In genomic region chr16:85522842-85523601, GRCh38 we compare ENCODE assay signal across 11 cellular contexts.
A peak's percentile ranks its signal among the peaks of the same experiment; 100 is the strongest.
DNase-seq lines count a peak whose midpoint lies in the region; ATAC-seq and TF ChIP-seq lines count a peak whose summit lies in the region.
"Had no signal": no experiment of that assay in that cellular context is flagged by ENCODE, and none has a peak within 500 bp of the region (broad histone marks: within the 10 kb centered on the region; RNA-seq: fewer than 3 reads in every experiment).

No MANE protein-coding gene starts in this region.

- H3K4me1 ChIP-seq in body of pancreas (peaks cover 53% of the 10 kb centered on the region), SK-N-SH (ENCODE audit: control insufficient read depth in 1 of 2, insufficient read depth in 2 of 2, low read depth in 1 of 2, low read length in 1 of 2) (peaks cover 0 to 45% of the 10 kb centered on the region in 2 experiments; a peak in 2 of 4 replicates)

- H3K27ac Mint-ChIP-seq in mesothelial cell of epicardium = peak overlapping the region; percentile 50

- peaks cover 67% of the 10 kb centered on the region for H3K4me1 Mint-ChIP-seq in mesothelial cell of epicardium

- no peaks in the 10 kb centered on the region for H3F3A ChIP-seq in SK-N-SH (replicated peaks; ENCODE audit: insufficient read depth)

- H3K36me3 ChIP-seq in body of pancreas (replicated peaks in 1 of 2; ENCODE audit: insufficient read depth in 1 of 2, low read depth in 2 of 2) = no peaks in the 10 kb centered on the region
- H3K36me3 ChIP-seq in SK-N-SH (replicated peaks in 1 of 2; ENCODE audit: control insufficient read depth in 1 of 2, insufficient read depth in 2 of 2, low read length in 1 of 2) = no peaks in the 10 kb centered on the region
- H3K36me3 ChIP-seq: neutrophil had no signal

- H3K9me3 Mint-ChIP-seq in mesothelial cell of epicardium = no peaks in the 10 kb centered on the region

- TF ChIP-seq POLR2A in body of pancreas (IDR thresholded peaks at IDR 0.05) = no peak

- no peak for TF ChIP-seq CTCF in C4-2B (conservative IDR thresholded peaks at IDR 0.05)
- no peak for TF ChIP-seq CTCF in body of pancreas (IDR thresholded peaks at IDR 0.05)
- no peak for TF ChIP-seq CTCF in mesothelial cell of epicardium (IDR thresholded peaks at IDR 0.05; ENCODE audit: unreplicated experiment)
- TF ChIP-seq CTCF in SK-N-SH (IDR thresholded peaks at IDR 0.05) = no peak

- H3K4me2 ChIP-seq in SK-N-SH = no peak overlapping the region

- TF ChIP-seq EP300 in SK-N-SH (IDR thresholded peaks at IDR 0.05; ENCODE audit: borderline replicate concordance in 1 of 2, low read depth in 1 of 2, low read length in 1 of 2) = no peak

- no peaks in the 10 kb centered on the region for H3K27me3 ChIP-seq in body of pancreas
- H3K27me3 ChIP-seq in SK-N-SH (ENCODE audit: insufficient read depth) = no peaks in the 10 kb centered on the region
- H3K27me3 ChIP-seq: neutrophil had no signal

- CTCF ChIA-PET in SK-N-SH (lab: Yijun Ruan, JAX) = interaction anchor here (1.3 to 2.1 kb wide), 4 partner anchors 30 to 154 kb away, joined by 3 to 4 read pairs (median 4); no protein-coding TSS in a partner anchor

- DNase-seq in HT1080 (ENCODE audit: low read depth) = peak; percentile 55
- DNase-seq in body of pancreas = peak in 2 of 4 donors; percentile 42 to 56
- no peak for DNase-seq in mesothelial cell of epicardium (ENCODE audit: low spot score in 2 of 2, unreplicated experiment in 2 of 2)
- no peak for DNase-seq in NOMO-1 treated with DMSO at 0.1 percent for 48 hours (lab: John Stamatoyannopoulos, UW; ENCODE audit: unreplicated experiment)
- no peak for DNase-seq in SK-N-SH
- DNase-seq in activated T-cell treated with anti-CD3 and anti-CD28 coated beads, Interleukin-2, amount 50 U/mL, for 1 hour = no peak
- DNase-seq in GF-D8 (lab: John Stamatoyannopoulos, UW) = no peak
- DNase-seq: GOT3, MM.1S had no signal

- H3K9ac ChIP-seq in SK-N-SH = no peak overlapping the region

- no peaks in the 10 kb centered on the region for H4K20me1 ChIP-seq in SK-N-SH (ENCODE audit: insufficient read depth)

- H3K36me3 Mint-ChIP-seq in mesothelial cell of epicardium = peaks cover 10% of the 10 kb centered on the region

- H3K27ac ChIP-seq in C4-2B = peak overlapping the region; percentile 93
- peak overlapping the region in 3 of 4 donors; percentile 20 to 31 (median 25) for H3K27ac ChIP-seq in body of pancreas
- no peak overlapping the region for H3K27ac ChIP-seq in SK-N-SH (ENCODE audit: low read depth in 2 of 2, low read length in 1 of 2)

- H2AFZ ChIP-seq in SK-N-SH (ENCODE audit: low read depth) = no peak overlapping the region

- WGBS in body of pancreas, 2 donors = 66 to 67% methylated on average over 13 of the region's 13 CpGs
- 92% methylated on average over 13 of the region's 13 CpGs for WGBS in SK-N-SH (ENCODE audit: low lambda C conversion rate)

- H3K4me3 ChIP-seq in body of pancreas (no peak overlapping the region), SK-N-SH (ENCODE audit: low read depth in 2 of 2, low read length in 1 of 2) (no peak overlapping the region)

- no peaks in the 10 kb centered on the region for H3K9me3 ChIP-seq in body of pancreas
- H3K9me3 ChIP-seq in SK-N-SH = no peaks in the 10 kb centered on the region
- H3K9me3 ChIP-seq: neutrophil had no signal

- no peak overlapping the region for H3K4me3 Mint-ChIP-seq in mesothelial cell of epicardium

- TF ChIP-seq RAD21 in SK-N-SH (IDR thresholded peaks at IDR 0.05; ENCODE audit: low read length) = no peak

- H3K9me2 ChIP-seq in SK-N-SH = no peaks in the 10 kb centered on the region

- no peaks in the 10 kb centered on the region for H3K79me2 ChIP-seq in SK-N-SH (ENCODE audit: insufficient read depth)

- POLR2A ChIA-PET in SK-N-SH (lab: Yijun Ruan, JAX) = no interaction called here

- ATAC-seq in body of pancreas = peak; percentile 13

- intact Hi-C loops in body of pancreas (cut with DNase I) = no loop called here

- no peaks in the 10 kb centered on the region for H3K27me3 Mint-ChIP-seq in mesothelial cell of epicardium (ENCODE audit: low read depth)

TF ChIP-seq in SK-N-SH, 30 proteins besides CTCF, POLR2A, EP300 and RAD21:
- TF ChIP-seq ZBTB33 (IDR thresholded peaks at IDR 0.05; ENCODE audit: borderline replicate concordance, low read depth) = no peak
- no peak for TF ChIP-seq NFIC (IDR thresholded peaks at IDR 0.05; ENCODE audit: borderline replicate concordance)
- no peak for TF ChIP-seq REST (IDR thresholded peaks at IDR 0.05; ENCODE audit: low read depth, low read length)
- no peak for TF ChIP-seq NRF1 (IDR thresholded peaks at IDR 0.05; ENCODE audit: low read depth, low read length)
- no peak for TF ChIP-seq SMC3 (IDR thresholded peaks at IDR 0.05; ENCODE audit: low read depth, low read length)
- no peak for TF ChIP-seq CHD2 (IDR thresholded peaks at IDR 0.05; ENCODE audit: low read length, partially characterized antibody)
- no peak for TF ChIP-seq RFX5 (IDR thresholded peaks at IDR 0.05; ENCODE audit: low read length)
- TF ChIP-seq RXRA (IDR thresholded peaks at IDR 0.05; ENCODE audit: borderline replicate concordance, low read depth) = no peak
- TF ChIP-seq FOSL2 (IDR thresholded peaks at IDR 0.05; ENCODE audit: borderline replicate concordance, low read depth) = no peak
- no peak for TF ChIP-seq PBX3 (IDR thresholded peaks at IDR 0.05)

Comparison
In these comparisons a context has a peak if more than half of its experiments do, and no peak if none do; other contexts are left out.
1. H3K27ac ChIP-seq: peak in C4-2B (single experiment) and body of pancreas (3 of 4); none in SK-N-SH (0 of 2).